In the genomic region with DNA sequence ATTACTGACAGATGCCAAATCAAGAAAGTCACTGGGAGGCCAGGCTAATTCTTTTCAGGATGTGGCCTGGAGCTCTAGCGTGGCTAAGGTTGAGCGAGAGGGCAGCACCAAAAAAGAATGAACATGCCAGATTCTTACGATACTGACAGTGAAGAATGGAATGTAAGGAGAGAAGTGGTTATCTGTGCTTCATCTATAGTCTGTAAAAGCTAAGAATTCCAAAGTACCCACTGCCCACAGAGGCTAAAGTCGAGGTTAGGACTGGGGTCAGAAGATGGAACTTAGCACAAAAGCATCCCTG, we compare ENCODE assay signal across 13 cellular contexts. TPM values are rescaled to one million over a fixed set of nuclear protein-coding genes. Genes with fewer than 3 reads are reported as not detected.
DNase-seq lines count a peak whose midpoint lies in the region; ATAC-seq and TF ChIP-seq lines count a peak whose summit lies in the region.
"Had no signal": no experiment of that assay in that cellular context is flagged by ENCODE, and none has a peak within 500 bp of the region (broad histone marks: within the 10 kb centered on the region; RNA-seq: fewer than 3 reads in every experiment).

No MANE protein-coding gene starts in this region.

- H3K4me1 ChIP-seq in foreskin keratinocyte (no peaks in the 10 kb centered on the region), skeletal muscle satellite cell (ENCODE audit: control insufficient read depth, insufficient read depth, low read length) (peaks cover 17% of the 10 kb centered on the region), testis (no peaks in the 10 kb centered on the region), mucosa of descending colon (ENCODE audit: low read depth) (no peaks in the 10 kb centered on the region)
- H3K4me1 ChIP-seq: adrenal gland had no signal

- peaks cover 59% of the 10 kb centered on the region for H3K36me3 ChIP-seq in skeletal muscle satellite cell (ENCODE audit: insufficient read depth, low read length)
- no peaks in the 10 kb centered on the region for H3K36me3 ChIP-seq in testis (ENCODE audit: low read depth, missing control alignments)
- peaks cover 13% of the 10 kb centered on the region for H3K36me3 ChIP-seq in mucosa of descending colon (ENCODE audit: low read depth)

- peak; percentile 95 for ATAC-seq in SK-N-SH treated with all-trans-retinoic acid at 6 μM for 48 hours
- ATAC-seq in foreskin keratinocyte, result no peak
- no peak for ATAC-seq in mucosa of descending colon
- ATAC-seq: Right ventricle myocardium inferior had no signal

- H3K9ac ChIP-seq in skeletal muscle satellite cell (ENCODE audit: low read depth, low read length), result no peak overlapping the region

- no peak for TF ChIP-seq CTCF in foreskin keratinocyte (conservative IDR thresholded peaks at IDR 0.05)
- no peak for TF ChIP-seq CTCF in testis (IDR thresholded peaks at IDR 0.05)
- no peak for TF ChIP-seq CTCF in mucosa of descending colon (IDR thresholded peaks at IDR 0.05)

- no peak overlapping the region for H3K4me3 ChIP-seq in skeletal muscle satellite cell (ENCODE audit: low read length)
- no peak overlapping the region for H3K4me3 ChIP-seq in testis
- H3K4me3 ChIP-seq in mucosa of descending colon, result no peak overlapping the region
- H3K4me3 ChIP-seq: adrenal gland, smooth muscle cell had no signal

- intact Hi-C loops in testis (cut with DNase I; ENCODE audit: low total_unique reads), result no loop called here
- intact Hi-C loops in mucosa of descending colon (cut with DNase I, micrococcal nuclease), result no loop called here

- DNase-seq in GM04504 (ENCODE audit: low read depth) (peak; percentile 20), foreskin keratinocyte (peak; percentile 2 to 41), testis (no peak), NCI-H526 treated with DMSO at 0.1 percent for 48 hours (lab: John Stamatoyannopoulos, UW) (no peak), mucosa of descending colon (no peak)
- DNase-seq: effector CD4-positive, alpha-beta T cell; NCI-H1436; NCI-H510A had no signal

- no peaks in the 10 kb centered on the region for H3K27me3 ChIP-seq in foreskin keratinocyte
- no peaks in the 10 kb centered on the region for H3K27me3 ChIP-seq in skeletal muscle satellite cell (ENCODE audit: control insufficient read depth, insufficient read depth, low read length)
- H3K27me3 ChIP-seq in testis, result no peaks in the 10 kb centered on the region
- H3K27me3 ChIP-seq: adrenal gland had no signal

- H3K9me3 ChIP-seq in skeletal muscle satellite cell (replicated peaks; ENCODE audit: low read length), result no peaks in the 10 kb centered on the region
- H3K9me3 ChIP-seq in testis, result no peaks in the 10 kb centered on the region
- no peaks in the 10 kb centered on the region for H3K9me3 ChIP-seq in mucosa of descending colon
- H3K9me3 ChIP-seq: adrenal gland had no signal

- 76% methylated on average over 4 of the region's 4 CpGs for WGBS in testis, 2 donors

- no peak overlapping the region for H3K27ac ChIP-seq in foreskin keratinocyte
- no peak overlapping the region for H3K27ac ChIP-seq in testis
- H3K27ac ChIP-seq: adrenal gland had no signal

- TF ChIP-seq POLR2A in testis (IDR thresholded peaks at IDR 0.05), result no peak

- peak overlapping the region; percentile 8 for H3K4me2 ChIP-seq in skeletal muscle satellite cell (ENCODE audit: low read length)
- H3K4me2 ChIP-seq: smooth muscle cell had no signal

TF ChIP-seq in SK-N-SH treated with all-trans-retinoic acid at 6 μM for 48 hours, 23 proteins besides CTCF, POLR2A, EP300 and RAD21:
- TF ChIP-seq ZNF8 (CRISPR knock-in tag; IDR thresholded peaks at IDR 0.05) (no peak), GLIS3 (CRISPR knock-in tag; IDR thresholded peaks at IDR 0.05) (no peak), SNAI2 (CRISPR knock-in tag; IDR thresholded peaks at IDR 0.05) (no peak)
- TF ChIP-seq, protein P1, sequence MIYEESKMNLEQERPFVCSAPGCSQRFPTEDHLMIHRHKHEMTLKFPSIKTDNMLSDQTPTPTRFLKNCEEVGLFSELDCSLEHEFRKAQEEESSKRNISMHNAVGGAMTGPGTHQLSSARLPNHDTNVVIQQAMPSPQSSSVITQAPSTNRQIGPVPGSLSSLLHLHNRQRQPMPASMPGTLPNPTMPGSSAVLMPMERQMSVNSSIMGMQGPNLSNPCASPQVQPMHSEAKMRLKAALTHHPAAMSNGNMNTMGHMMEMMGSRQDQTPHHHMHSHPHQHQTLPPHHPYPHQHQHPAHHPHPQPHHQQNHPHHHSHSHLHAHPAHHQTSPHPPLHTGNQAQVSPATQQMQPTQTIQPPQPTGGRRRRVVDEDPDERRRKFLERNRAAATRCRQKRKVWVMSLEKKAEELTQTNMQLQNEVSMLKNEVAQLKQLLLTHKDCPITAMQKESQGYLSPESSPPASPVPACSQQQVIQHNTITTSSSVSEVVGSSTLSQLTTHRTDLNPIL (CRISPR knock-in tag; IDR thresholded peaks at IDR 0.05; ENCODE audit: low read depth), result no peak

RNA-seq across cellular contexts. Expression of gene TFAP2E, which starts 32.7 kb away (rescaled TPM):
- total RNA-seq in foreskin keratinocyte (0.18 and 0.31 TPM in 2 replicates), testis (1 to 10 TPM; 1.9 to 4.0 TPM), mucosa of descending colon (under 1 TPM; 0.27 to 0.79 (median 0.67) TPM)
- polyA plus RNA-seq in foreskin keratinocyte (0.32 and 0.33 TPM in 2 replicates), testis (ENCODE audit: insufficient read depth, low read depth, low replicate concordance) (1.9 TPM)
- not detected in 2 replicates for total RNA-seq in skeletal muscle satellite cell (2012; rRNA removed)
- total RNA-seq: Right ventricle myocardium inferior had no signal

RNA-seq across cellular contexts. Expression of gene PSMB2, which starts 35.5 kb away (rescaled TPM):
- total RNA-seq in foreskin keratinocyte (91.0 and 101 TPM in 2 replicates), testis (10 to 100 TPM; 46.8 to 50.1 TPM), mucosa of descending colon (10 to 100 TPM; 34.8 to 62.9 (median 39.7) TPM)
- polyA plus RNA-seq in foreskin keratinocyte (129 and 145 TPM in 2 replicates), testis (ENCODE audit: insufficient read depth, low read depth, low replicate concordance) (59.9 TPM)
- 26.1 and 35.8 TPM in 2 replicates for total RNA-seq in skeletal muscle satellite cell (2012; rRNA removed)

RNA-seq across cellular contexts. Expression of gene NCDN, which starts 48.2 kb away (rescaled TPM):
- 14.3 and 15.5 TPM in 2 replicates for total RNA-seq in foreskin keratinocyte
- polyA plus RNA-seq in foreskin keratinocyte, result 10.7 TPM in 2 replicates
- total RNA-seq in skeletal muscle satellite cell (2012; rRNA removed), result 38.9 and 43.6 TPM in 2 replicates
- 10 to 100 TPM; 33.8 to 33.9 TPM for total RNA-seq in testis
- 27.3 TPM for polyA plus RNA-seq in testis (ENCODE audit: insufficient read depth, low read depth, low replicate concordance)
- total RNA-seq in mucosa of descending colon, result 10 to 100 TPM in 2 of 3 donors, 1 to 10 TPM in 1; 6.7 to 30.4 (median 11.2) TPM

RNA-seq across cellular contexts. Expression of gene KIAA0319L, which starts 48.6 kb away (rescaled TPM):
- total RNA-seq in foreskin keratinocyte (18.8 and 19.9 TPM in 2 replicates), testis (10 to 100 TPM; 90.1 TPM), mucosa of descending colon (10 to 100 TPM; 59.6 to 84.6 (median 75.7) TPM)
- polyA plus RNA-seq in foreskin keratinocyte (6.8 and 8.0 TPM in 2 replicates), testis (ENCODE audit: insufficient read depth, low read depth, low replicate concordance) (55.6 TPM)
- 28.4 and 42.8 TPM in 2 replicates for total RNA-seq in skeletal muscle satellite cell (2012; rRNA removed)

Comparison
In these comparisons a context has a peak if more than half of its experiments do, and no peak if none do; other contexts are left out.
1. DNase-seq: peak in GM04504 (single experiment) and foreskin keratinocyte (2 of 2); none in testis (single experiment), NCI-H526 treated with DMSO at 0.1 percent for 48 hours (single experiment) and mucosa of descending colon (0 of 3).